In genomic region chr12:71011261-71011660, GRCh38 we compare ENCODE assay signal across 19 cellular contexts.
DNase-seq lines count a peak whose midpoint lies in the region; ATAC-seq, FAIRE-seq and TF ChIP-seq lines count a peak whose summit lies in the region.
"Had no signal": no experiment of that assay in that cellular context is flagged by ENCODE, and none has a peak within 500 bp of the region (broad histone marks: within the 10 kb centered on the region; RNA-seq: fewer than 3 reads in every experiment).

No MANE protein-coding gene starts in this region.

- no peaks in the 10 kb centered on the region for H3K36me3 ChIP-seq in ascending aorta
- H3K36me3 ChIP-seq: adrenal gland, SJSA1, upper lobe of left lung had no signal

- TF ChIP-seq RAD21 in A549 (conservative IDR thresholded peaks at IDR 0.05 in 1 of 2, IDR thresholded peaks at IDR 0.05 in 1 of 2) = no peak

- H3K27me3 ChIP-seq in ascending aorta (no peaks in the 10 kb centered on the region), right cardiac atrium (ENCODE audit: control insufficient read depth, insufficient read depth) (no peaks in the 10 kb centered on the region)
- H3K27me3 ChIP-seq: adrenal gland, SJSA1, upper lobe of left lung had no signal

- no peak overlapping the region for H3K4me2 ChIP-seq in A549

- H3K4me3 ChIP-seq in A549 (no peak overlapping the region), ascending aorta (no peak overlapping the region), right cardiac atrium (ENCODE audit: low read length) (no peak overlapping the region), coronary artery (no peak overlapping the region)
- H3K4me3 ChIP-seq: adrenal gland, SJSA1, upper lobe of left lung had no signal

- no peak for TF ChIP-seq EP300 in A549 (IDR thresholded peaks at IDR 0.05)

- intact Hi-C loops in ascending aorta (cut with DNase I) = loop anchor here (5.0 kb wide), 3 partner anchors 64 to 434 kb away; no protein-coding TSS in a partner anchor
- intact Hi-C loops in right cardiac atrium (cut with DNase I) = no loop called here

- peak in 1 of 2 experiments; percentile 29; a peak in 1 of 6 replicates for ATAC-seq in A549
- peak; percentile 79 to 86 for ATAC-seq in right cardiac atrium
- ATAC-seq: activated T-helper 17 cell treated with anti-CD3 and anti-CD28 coated beads, Interleukin-2, amount 50 U/mL, for 72 hours had no signal

- DNase-seq in A549 (ENCODE audit: low read depth in 1 of 2, low spot score in 1 of 2) = peak in 1 of 2 experiments; percentile 21
- DNase-seq in H4 (ENCODE audit: low spot score) = peak; percentile 11
- no peak for DNase-seq in ascending aorta (ENCODE audit: low spot score in 2 of 2)
- DNase-seq in right cardiac atrium = no peak
- DNase-seq in iPS-NIHi11 (ENCODE audit: low spot score) = no peak
- DNase-seq in coronary artery (ENCODE audit: low spot score) = no peak
- DNase-seq in NCI-H1436 (lab: John Stamatoyannopoulos, UW) = no peak
- DNase-seq in ureter (ENCODE audit: low spot score) = no peak
- DNase-seq: activated CD4-positive, CD25-positive, alpha-beta regulatory T cell treated with anti-CD3 and anti-CD28 coated beads, Interleukin-2, amount 50 U/mL, for 72 hours; adrenal gland; cerebellar nuclear complex; immature natural killer cell; NCI-H187; NCI-H510A; stimulated activated naive CD4-positive, alpha-beta T cell treated with Interleukin-2 at 50 U/mL for 16 hours; upper lobe of left lung had no signal

- no peak for TF ChIP-seq POLR2A in A549 (IDR thresholded peaks at IDR 0.05; ENCODE audit: low read length)

- 48% methylated on average over 4 of the region's 4 CpGs for WGBS in A549 (ENCODE audit: missing lambda C conversion rate)
- 70% methylated on average over 4 of the region's 4 CpGs for WGBS in right cardiac atrium

- TF ChIP-seq CTCF in A549 (IDR thresholded peaks at IDR 0.05) (no peak), ascending aorta (IDR thresholded peaks at IDR 0.05) (no peak), coronary artery (IDR thresholded peaks at IDR 0.05) (no peak)

- CTCF ChIA-PET in A549 (lab: Yijun Ruan, JAX) = no interaction called here

- H3K27ac ChIP-seq in A549 (no peak overlapping the region), ascending aorta (peak overlapping the region; percentile 0 to 3), right cardiac atrium (ENCODE audit: low read length) (no peak overlapping the region), coronary artery (peak overlapping the region in 1 of 2 donors; percentile 38)
- H3K27ac ChIP-seq: adrenal gland, SJSA1, upper lobe of left lung had no signal

- H3K9me3 ChIP-seq in A549 (no peaks in the 10 kb centered on the region), ascending aorta (no peaks in the 10 kb centered on the region), right cardiac atrium (ENCODE audit: control insufficient read depth, low read length) (no peaks in the 10 kb centered on the region)
- H3K9me3 ChIP-seq: adrenal gland, SJSA1, upper lobe of left lung had no signal

- POLR2A ChIA-PET in A549 (lab: Yijun Ruan, JAX) = interaction anchor here (0.6 kb wide), 1 partner anchor 697 kb away, joined by 4 read pairs; no protein-coding TSS in a partner anchor

- H3K4me1 ChIP-seq in A549 (peaks cover 4% of the 10 kb centered on the region; the same call in 1 of the 3 replicates), ascending aorta (no peaks in the 10 kb centered on the region), right cardiac atrium (ENCODE audit: control insufficient read depth, insufficient read depth, low read length) (no peaks in the 10 kb centered on the region)
- H3K4me1 ChIP-seq: adrenal gland, upper lobe of left lung had no signal

- no peak for FAIRE-seq in A549 (lab: Jason Lieb, UNC)
- FAIRE-seq: HTR-8/SVneo had no signal

TF ChIP-seq in A549, 52 proteins besides CTCF, POLR2A, EP300 and RAD21:
- TF ChIP-seq RCOR1 (IDR thresholded peaks at IDR 0.05; ENCODE audit: low read depth, low read length) (no peak), E2F6 (IDR thresholded peaks at IDR 0.05; ENCODE audit: borderline replicate concordance, low read depth) (no peak), FOSL2 (IDR thresholded peaks at IDR 0.05) (no peak), FOSL2 (CRISPR knock-in tag; IDR thresholded peaks at IDR 0.05) (peak; percentile 47; the same call in 1 of the 2 replicates), HOXB5 (CRISPR knock-in tag; IDR thresholded peaks at IDR 0.05) (no peak), FOXS1 (CRISPR knock-in tag; IDR thresholded peaks at IDR 0.05) (no peak), REST (IDR thresholded peaks at IDR 0.05) (no peak), SMC3 (IDR thresholded peaks at IDR 0.05) (no peak), NR3C1 (IDR thresholded peaks at IDR 0.05) (no peak), USF2 (IDR thresholded peaks at IDR 0.05) (no peak), NFE2L2 (conservative IDR thresholded peaks at IDR 0.05; ENCODE audit: low read length) (peak; percentile 55; the same call in 1 of the 2 replicates), PHF8 (IDR thresholded peaks at IDR 0.05; ENCODE audit: borderline replicate concordance, low read depth) (no peak), JUN (IDR thresholded peaks at IDR 0.05) (no peak), KDM5A (IDR thresholded peaks at IDR 0.05) (no peak), BHLHE40 (IDR thresholded peaks at IDR 0.05; ENCODE audit: low read depth, low read length) (no peak), GATA3 (IDR thresholded peaks at IDR 0.05; ENCODE audit: borderline replicate concordance) (no peak), MAFK (IDR thresholded peaks at IDR 0.05; ENCODE audit: partially characterized antibody) (peak; percentile 46), ZFP36 (IDR thresholded peaks at IDR 0.05; ENCODE audit: borderline replicate concordance, partially characterized antibody) (no peak), ATOH8 (CRISPR knock-in tag; IDR thresholded peaks at IDR 0.05; ENCODE audit: low read depth) (no peak)

Comparison
In these comparisons a context has a peak if more than half of its experiments do, and no peak if none do; other contexts are left out.
1. H3K27ac ChIP-seq: peak in ascending aorta (2 of 2); none in A549 (0 of 2) and right cardiac atrium (single experiment).